Comparison of ENCODE assay signal across 22 cellular contexts in genomic region chr15:98844261-98844660, GRCh38.
DNase-seq lines count a peak whose midpoint lies in the region; ATAC-seq, FAIRE-seq and TF ChIP-seq lines count a peak whose summit lies in the region.
"Had no signal": no experiment of that assay in that cellular context is flagged by ENCODE, and none has a peak within 500 bp of the region (broad histone marks: within the 10 kb centered on the region; RNA-seq: fewer than 3 reads in every experiment).

No MANE protein-coding gene starts in this region.

- POLR2A ChIA-PET in HepG2 (lab: Yijun Ruan, JAX) (no interaction called here), IMR-90 (lab: Charles Lee; ENCODE audit: unreplicated experiment) (no interaction called here)

- no peak overlapping the region for H3K18ac ChIP-seq in IMR-90 (ENCODE audit: low read depth, low read length)

- TF ChIP-seq CTCF in HepG2 (CRISPR knock-in tag; IDR thresholded peaks at IDR 0.05), result no peak
- TF ChIP-seq CTCF in right lobe of liver (IDR thresholded peaks at IDR 0.05), result no peak
- TF ChIP-seq CTCF in IMR-90 (conservative IDR thresholded peaks at IDR 0.05; ENCODE audit: low read depth, low read length), result no peak
- no peak for TF ChIP-seq CTCF in chondrocyte (IDR thresholded peaks at IDR 0.05)
- TF ChIP-seq CTCF in osteocyte (IDR thresholded peaks at IDR 0.05), result no peak

- no peak for FAIRE-seq in HepG2 (lab: Jason Lieb, UNC)
- FAIRE-seq: GM12891, GM18507 had no signal

- peaks cover 32 to 89% of the 10 kb centered on the region in 2 experiments for H3K79me1 ChIP-seq in IMR-90 (ENCODE audit: low read depth in 1 of 2, low read length in 2 of 2)

- WGBS in HepG2 (ENCODE audit: low lambda C conversion rate), result 74% methylated on average over 3 of the region's 3 CpGs
- WGBS in right lobe of liver (ENCODE audit: insufficient coverage, low coverage, low lambda C conversion rate, missing lambda C conversion rate), result 26% methylated on average over 3 of the region's 3 CpGs
- no CpG with 5 or more reads among the region's 3 CpGs for WGBS in IMR-90 (ENCODE audit: extremely low coverage in 2 of 2, insufficient read length in 1 of 2), 2 experiments

- DNase-seq in HepG2 (ENCODE audit: low spot score) (no peak), right lobe of liver (no peak), IMR-90 (no peak), chondrocyte (ENCODE audit: low spot score) (no peak), osteocyte (ENCODE audit: extremely low spot score, unreplicated experiment) (no peak), NCI-H1092 treated with DMSO at 0.1 percent for 48 hours (lab: John Stamatoyannopoulos, UW) (no peak)
- no peak for DNase-seq in activated naive CD4-positive, alpha-beta T cell (lab: John Stamatoyannopoulos, UW)
- DNase-seq: CD8-positive, alpha-beta T cell; GF-D8; GM23248; NCI-H1092; NCI-H1694; NCI-H226; NCI-H524 treated with DMSO at 0.1 percent for 48 hours; OCI-M1; SJCRH30 had no signal

- peaks cover 43% of the 10 kb centered on the region for H3K4me1 ChIP-seq in HepG2 (ENCODE audit: insufficient read depth, low read length)
- peaks cover 0 to 12% (median 5%) of the 10 kb centered on the region in 4 donors for H3K4me1 ChIP-seq in right lobe of liver
- H3K4me1 ChIP-seq in IMR-90 (ENCODE audit: control insufficient read depth, insufficient read depth, low read length), result peaks cover 21% of the 10 kb centered on the region

- CTCF ChIA-PET in HepG2 (lab: Yijun Ruan, JAX; ENCODE audit: low intra/inter-chr PET ratio, low total read pairs) (no interaction called here), IMR-90 (lab: Yijun Ruan, JAX) (interaction anchor here (0.8 to 0.9 kb wide), 2 partner anchors 38 to 325 kb away, joined by 3 read pairs; no protein-coding TSS in a partner anchor)

- ATAC-seq in HepG2 (no peak), right lobe of liver (no peak), IMR-90 (ENCODE audit: low read depth) (no peak), GM18519 (IDR thresholded peaks at IDR 0.05; ENCODE audit: low FRiP score, unreplicated experiment) (no peak)
- ATAC-seq: CD8-positive, alpha-beta T cell; HCT116 had no signal

- H3K9me1 ChIP-seq in IMR-90 (ENCODE audit: insufficient read depth, low read length), result peaks cover 25% of the 10 kb centered on the region

- H3K27me3 Mint-ChIP-seq in chondrocyte (ENCODE audit: low read depth), result no peaks in the 10 kb centered on the region
- no peaks in the 10 kb centered on the region for H3K27me3 Mint-ChIP-seq in osteocyte (ENCODE audit: unreplicated experiment)

- no peak overlapping the region for H2BK20ac ChIP-seq in IMR-90 (ENCODE audit: low read depth, low read length)

- no peaks in the 10 kb centered on the region for H3K36me3 ChIP-seq in HepG2 (replicated peaks in 1 of 2; ENCODE audit: control insufficient read depth in 1 of 2, insufficient read depth in 2 of 2, low read length in 2 of 2)
- no peaks in the 10 kb centered on the region for H3K36me3 ChIP-seq in right lobe of liver
- peaks cover 1% of the 10 kb centered on the region; the same call in 1 of the 2 replicates for H3K36me3 ChIP-seq in IMR-90 (ENCODE audit: control insufficient read depth, insufficient read depth, low read length)
- H3K36me3 ChIP-seq: SJCRH30 had no signal

- in situ Hi-C loops in HepG2 (cut with HindIII; ENCODE audit: extremely low pct_ligation_motif_present, low pct_unique_long_range_greater_than_20kb) (no loop called here), IMR-90 (cut with MboI; ENCODE audit: low sequenced_read_pairs) (loop anchor here (10.0 kb wide), 1 partner anchor 329 kb away; no protein-coding TSS in a partner anchor)

- H3K9me3 Mint-ChIP-seq in chondrocyte (ENCODE audit: low read depth), result no peaks in the 10 kb centered on the region
- H3K9me3 Mint-ChIP-seq in osteocyte (ENCODE audit: unreplicated experiment), result no peaks in the 10 kb centered on the region
- H3K9me3 Mint-ChIP-seq: CD8-positive, alpha-beta T cell had no signal

- H4K91ac ChIP-seq in IMR-90 (ENCODE audit: insufficient read depth, low read depth, low read length), result no peak overlapping the region

- BruUV-seq in HepG2 (replicated peaks; lab: Mats Ljungman, UMichigan), result no TSS peak
- no TSS peak for BruUV-seq in IMR-90 (replicated peaks; lab: Mats Ljungman, UMichigan)

- H3K9me3 ChIP-seq in HepG2 (ENCODE audit: low read length), result no peaks in the 10 kb centered on the region
- no peaks in the 10 kb centered on the region for H3K9me3 ChIP-seq in right lobe of liver
- H3K9me3 ChIP-seq in IMR-90 (ENCODE audit: control insufficient read depth, insufficient read depth, low read length), result no peaks in the 10 kb centered on the region
- H3K9me3 ChIP-seq: SJCRH30 had no signal

- H3K4ac ChIP-seq in IMR-90 (ENCODE audit: low read depth, low read length), result no peak overlapping the region

- no peak for TF ChIP-seq POLR2A in HepG2 (IDR thresholded peaks at IDR 0.05; ENCODE audit: insufficient read depth in 1 of 2, low read depth in 2 of 2, low read length in 2 of 2)
- TF ChIP-seq POLR2A in right lobe of liver (IDR thresholded peaks at IDR 0.05), result no peak
- TF ChIP-seq POLR2A in IMR-90 (IDR thresholded peaks at IDR 0.05; ENCODE audit: low read depth, low read length), result no peak

- H3K36me3 Mint-ChIP-seq in chondrocyte (ENCODE audit: low read depth), result peaks cover 3% of the 10 kb centered on the region
- H3K36me3 Mint-ChIP-seq in osteocyte (ENCODE audit: unreplicated experiment), result peaks cover 5% of the 10 kb centered on the region
- H3K36me3 Mint-ChIP-seq: CD8-positive, alpha-beta T cell had no signal

- H3K4me1 Mint-ChIP-seq in chondrocyte (ENCODE audit: low read depth), result peaks cover 53% of the 10 kb centered on the region
- peaks cover 59% of the 10 kb centered on the region for H3K4me1 Mint-ChIP-seq in osteocyte (ENCODE audit: unreplicated experiment)

- H2BK15ac ChIP-seq in IMR-90 (ENCODE audit: low read depth, low read length), result no peak overlapping the region

- no peak overlapping the region for H2AK9ac ChIP-seq in IMR-90 (replicated peaks; ENCODE audit: low read depth, low read length, poor library complexity)

- H3K56ac ChIP-seq in IMR-90 (ENCODE audit: extremely low read depth, insufficient read depth, low read length), result no peak overlapping the region

- H2AFZ ChIP-seq in HepG2 (ENCODE audit: low read length) (no peak overlapping the region), IMR-90 (replicated peaks; ENCODE audit: low read length, poor library complexity) (no peak overlapping the region)
- H2AFZ ChIP-seq: GM23248 had no signal

- peaks cover 40% of the 10 kb centered on the region for H3K79me2 ChIP-seq in HepG2 (ENCODE audit: insufficient read depth, low read length)

- intact Hi-C loops in HepG2 (cut with micrococcal nuclease; ENCODE audit: unreplicated experiment) (no loop called here), right lobe of liver (cut with DNase I) (no loop called here), IMR-90 (cut with micrococcal nuclease) (no loop called here)

- TF ChIP-seq EP300 in HepG2 (IDR thresholded peaks at IDR 0.05; ENCODE audit: low read depth in 2 of 2, low read length in 2 of 2) (no peak), HepG2 (CRISPR knock-in tag; IDR thresholded peaks at IDR 0.05; ENCODE audit: borderline replicate concordance) (no peak)

- H3K4me2 ChIP-seq in HepG2 (ENCODE audit: low read depth, low read length) (peak overlapping the region; percentile 55; the same call in 1 of the 2 replicates), IMR-90 (ENCODE audit: low read depth, low read length) (no peak overlapping the region)
- H3K4me2 ChIP-seq: KMS-11 had no signal

- H2BK5ac ChIP-seq in IMR-90 (ENCODE audit: low read depth, low read length, poor library complexity, severe bottlenecking), result peak overlapping the region; percentile 42

- no peak overlapping the region for H3K4me3 ChIP-seq in HepG2 (replicated peaks in 1 of 3; ENCODE audit: insufficient read depth in 1 of 3, low read depth in 2 of 3, low read length in 3 of 3)
- no peak overlapping the region for H3K4me3 ChIP-seq in right lobe of liver
- no peak overlapping the region for H3K4me3 ChIP-seq in IMR-90 (ENCODE audit: insufficient read depth, low read depth, low read length)
- H3K4me3 ChIP-seq: GM23248, SJCRH30 had no signal

- H3K27me3 ChIP-seq in HepG2 (ENCODE audit: control insufficient read depth in 1 of 2, insufficient read depth in 2 of 2, low read length in 2 of 2) (no peaks in the 10 kb centered on the region), right lobe of liver (peaks cover 0 to 26% of the 10 kb centered on the region in 2 donors), IMR-90 (ENCODE audit: control insufficient read depth, insufficient read depth, low read length) (no peaks in the 10 kb centered on the region)
- H3K27me3 ChIP-seq: SJCRH30 had no signal

- no peak for TF ChIP-seq RAD21 in HepG2 (CRISPR knock-in tag; IDR thresholded peaks at IDR 0.05)
- no peak for TF ChIP-seq RAD21 in IMR-90 (IDR thresholded peaks at IDR 0.05; ENCODE audit: low read length)

- H3K23ac ChIP-seq in IMR-90 (ENCODE audit: low read depth, low read length), result no peak overlapping the region

- peak overlapping the region; percentile 6 for H3K27ac Mint-ChIP-seq in chondrocyte (ENCODE audit: unreplicated experiment)
- H3K27ac Mint-ChIP-seq in osteocyte (ENCODE audit: unreplicated experiment), result peak overlapping the region; percentile 53
- H3K27ac Mint-ChIP-seq: CD8-positive, alpha-beta T cell had no signal

- no peak overlapping the region for H4K5ac ChIP-seq in IMR-90 (ENCODE audit: low read depth, low read length)

- H2AK5ac ChIP-seq in IMR-90 (ENCODE audit: low read depth, low read length), result no peak overlapping the region

- dilution Hi-C loops in IMR-90 (cut with HindIII; ENCODE audit: low sequenced_read_pairs, unreplicated experiment), result no loop called here

- H3K9ac ChIP-seq in HepG2 (ENCODE audit: insufficient read depth, low read depth, low read length), result no peak overlapping the region
- H3K9ac ChIP-seq in IMR-90 (ENCODE audit: low read depth, low read length), result no peak overlapping the region
- H3K9ac ChIP-seq: GM23248, KMS-11 had no signal

- H3K27ac ChIP-seq in HepG2 (ENCODE audit: extremely low read length, insufficient read depth, low read length), result no peak overlapping the region
- no peak overlapping the region for H3K27ac ChIP-seq in right lobe of liver
- H3K27ac ChIP-seq in IMR-90 (ENCODE audit: insufficient read depth, low read length), result no peak overlapping the region
- H3K27ac ChIP-seq: GM23248, KMS-11, RWPE1, SJCRH30 had no signal

- H4K8ac ChIP-seq in IMR-90 (ENCODE audit: low read depth in 2 of 2, low read length in 2 of 2), result no peak overlapping the region

- H3K4me3 Mint-ChIP-seq in chondrocyte (ENCODE audit: unreplicated experiment) (no peak overlapping the region), osteocyte (ENCODE audit: unreplicated experiment) (no peak overlapping the region)
- H3K4me3 Mint-ChIP-seq: CD8-positive, alpha-beta T cell had no signal

- H2BK120ac ChIP-seq in IMR-90 (ENCODE audit: low read depth, low read length), result no peak overlapping the region

- H4K20me1 ChIP-seq in HepG2 (ENCODE audit: insufficient read depth, low read length) (peaks cover 82% of the 10 kb centered on the region), IMR-90 (ENCODE audit: insufficient read depth, low read length) (peaks cover 63% of the 10 kb centered on the region)

- H3K14ac ChIP-seq in IMR-90 (replicated peaks; ENCODE audit: low read depth, low read length), result no peak overlapping the region; the same call in 1 of the 2 replicates

TF ChIP-seq in HepG2, 621 proteins besides CTCF, POLR2A, EP300 and RAD21 (continues in another document):
- 0 out of 2 replicates have a peak, but pooled peaks have one; percentile 5 for TF ChIP-seq HNRNPUL1 (IDR thresholded peaks at IDR 0.05; ENCODE audit: low read depth, low read length)

TF ChIP-seq in IMR-90, 13 proteins besides CTCF, POLR2A, EP300 and RAD21 (continues in another document):
- no peak for TF ChIP-seq MAZ (IDR thresholded peaks at IDR 0.05; ENCODE audit: borderline replicate concordance, low read depth, low read length)
